ENCODE assay signal across 1 cellular context in genomic region chr5:141094481-141095262, GRCh38.
TF ChIP-seq lines count a peak whose summit lies in the region.

PCDHB2 (plus strand) TSS chr5:141094615; CDS start chr5:141094791, 176 bp downstream.

TF ChIP-seq in H1, 55 proteins besides CTCF, POLR2A, EP300 and RAD21 (continued from another document):
- TF ChIP-seq E2F6 (IDR thresholded peaks at IDR 0.05) = peak; percentile 39; the same call in 1 of the 2 replicates
- no peak for TF ChIP-seq ZNF274 (IDR thresholded peaks at IDR 0.05; ENCODE audit: borderline replicate concordance, extremely low read depth, low read length)
- TF ChIP-seq CHD7 (IDR thresholded peaks at IDR 0.05; ENCODE audit: insufficient replicate concordance, low read length) = no peak
- no peak for TF ChIP-seq SIX5 (IDR thresholded peaks at IDR 0.05; ENCODE audit: low read depth, low read length)
- TF ChIP-seq ATF3 (IDR thresholded peaks at IDR 0.05; ENCODE audit: insufficient read depth, low read depth, low read length) = no peak
- no peak for TF ChIP-seq CTBP2 (IDR thresholded peaks at IDR 0.05; ENCODE audit: borderline replicate concordance, insufficient read depth, insufficient read length, low read length)
- no peak for TF ChIP-seq JUND (IDR thresholded peaks at IDR 0.05; ENCODE audit: low read length)
- no peak for TF ChIP-seq CBX5 (IDR thresholded peaks at IDR 0.05; ENCODE audit: low read depth, low read length)
- peak; percentile 53; the same call in 1 of the 2 replicates for TF ChIP-seq SP4 (IDR thresholded peaks at IDR 0.05; ENCODE audit: low read length)
- peak; percentile 89 for TF ChIP-seq TBP (IDR thresholded peaks at IDR 0.05; ENCODE audit: low read depth, low read length)
- TF ChIP-seq SRF (IDR thresholded peaks at IDR 0.05; ENCODE audit: low read depth, low read length) = no peak
- TF ChIP-seq EZH2 (IDR thresholded peaks at IDR 0.05; ENCODE audit: low read depth, low read length, severe bottlenecking) = no peak
- TF ChIP-seq HDAC2 (IDR thresholded peaks at IDR 0.05; ENCODE audit: borderline replicate concordance in 1 of 2, low read depth in 2 of 2, low read length in 2 of 2) = no peak
- no peak for TF ChIP-seq JUN (IDR thresholded peaks at IDR 0.05; ENCODE audit: low read depth, low read length)
- peak; percentile 42; the same call in 1 of the 2 replicates for TF ChIP-seq CREB1 (IDR thresholded peaks at IDR 0.05)
- peak; percentile 60 for TF ChIP-seq TAF7 (optimal IDR thresholded peaks at IDR 0.05; ENCODE audit: borderline replicate concordance, low read depth, low read length)
- TF ChIP-seq TAF1 (IDR thresholded peaks at IDR 0.05; ENCODE audit: low read depth, low read length) = peak; percentile 93
- peak; percentile 88 for TF ChIP-seq POLR2AphosphoS5 (IDR thresholded peaks at IDR 0.05; ENCODE audit: low read depth, low read length)
- no peak for TF ChIP-seq HDAC6 (IDR thresholded peaks at IDR 0.05; ENCODE audit: low read depth, low read length)
- no peak for TF ChIP-seq GABPA (IDR thresholded peaks at IDR 0.05; ENCODE audit: borderline replicate concordance, insufficient read depth, low read length)
- no peak for TF ChIP-seq POU5F1 (IDR thresholded peaks at IDR 0.05; ENCODE audit: low read depth, low read length)
- TF ChIP-seq ASH2L (IDR thresholded peaks at IDR 0.05; ENCODE audit: low read length) = peak; percentile 69
TF ChIP-seq in H1: peak in this region for 15.
